Comparison of ENCODE assay signal across 8 cellular contexts in the genomic region with DNA sequence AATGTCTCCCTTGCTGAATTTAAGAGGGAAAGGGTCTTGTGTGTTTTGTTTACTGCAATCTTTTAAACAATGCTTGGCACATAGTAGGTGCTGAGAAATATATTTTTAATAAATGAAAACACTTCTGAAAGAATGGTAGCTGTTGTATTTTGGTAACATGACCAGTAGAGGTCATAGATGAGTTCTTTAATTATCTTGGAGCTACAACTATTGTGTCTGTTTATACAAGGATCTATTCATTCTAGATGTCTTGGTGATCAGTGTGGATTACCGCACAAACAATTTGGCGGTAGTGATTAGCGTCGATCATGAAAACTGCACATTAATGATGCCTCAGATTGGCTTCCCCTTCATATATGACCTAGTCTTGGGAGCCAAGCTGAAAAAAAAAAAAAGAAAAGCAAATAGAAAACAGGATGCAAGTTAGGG. TPM values are rescaled to one million over a fixed set of nuclear protein-coding genes. Genes with fewer than 3 reads are reported as not detected.
DNase-seq lines count a peak whose midpoint lies in the region; ATAC-seq lines count a peak whose summit lies in the region.

No MANE protein-coding gene starts in this region.

- DNase-seq in Caki2 (ENCODE audit: low read depth) (peak; percentile 13), NCI-H345 treated with DMSO at 0.1 percent for 48 hours (lab: John Stamatoyannopoulos, UW; ENCODE audit: unreplicated experiment) (peak; percentile 38), cerebellar cortex (ENCODE audit: low spot score) (peak; percentile 51), midbrain (lab: John Stamatoyannopoulos, UW) (peak; percentile 45)
- DNase-seq in activated naive CD4-positive, alpha-beta T cell treated with Interleukin-2 at 50 U/mL for 16 hours = no peak

- ATAC-seq in GM21619 (IDR thresholded peaks at IDR 0.05; ENCODE audit: unreplicated experiment) (peak; percentile 40), HG03521 (IDR thresholded peaks at IDR 0.05; ENCODE audit: unreplicated experiment) (no peak)
- ATAC-seq in activated CD4-positive, CD25-positive, alpha-beta regulatory T cell treated with anti-CD3 and anti-CD28 coated beads, Interleukin-2, amount 50 U/mL, for 24 hours = no peak

- in situ Hi-C loops in Caki2 (cut with HindIII; ENCODE audit: low pct_unique_long_range_greater_than_20kb, low sequenced_read_pairs) = no loop called here

RNA-seq across cellular contexts. Expression of gene SCRG1, which starts 21.4 kb away (rescaled TPM):
- not detected in 2 replicates for total RNA-seq in Caki2 (2014; rRNA removed; shearing (Covaris generic); ENCODE audit: low replicate concordance)

RNA-seq across cellular contexts. Expression of gene SAP30, which starts 49.6 kb away (rescaled TPM):
- total RNA-seq in Caki2 (2014; rRNA removed; shearing (Covaris generic); ENCODE audit: low replicate concordance) = 42.6 and 68.0 TPM in 2 replicates
